Comparison of ENCODE assay signal across 1 cellular context in the genomic region with DNA sequence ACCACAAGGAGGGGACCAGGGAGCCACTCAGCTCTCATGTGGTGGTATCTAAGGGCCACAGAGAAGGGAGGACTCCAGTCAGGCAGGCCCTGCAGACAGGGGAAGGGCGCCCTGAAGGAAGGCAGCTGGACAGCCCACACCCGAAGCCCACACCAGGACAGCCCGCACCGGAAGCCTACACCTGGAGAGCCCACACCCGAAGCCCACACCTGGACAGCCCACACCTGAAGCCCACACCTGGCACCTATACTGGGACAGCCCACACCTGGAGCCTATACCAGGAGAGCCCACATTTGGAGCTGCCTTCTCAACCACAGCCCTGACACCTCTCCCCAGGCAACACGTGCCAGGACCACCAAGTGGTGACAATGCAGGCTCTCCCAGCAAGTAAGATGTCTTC.
TF ChIP-seq lines count a peak whose summit lies in the region.

No MANE protein-coding gene starts in this region.

TF ChIP-seq in HepG2, 621 proteins besides CTCF, POLR2A, EP300 and RAD21:
- TF ChIP-seq ZEB1 (IDR thresholded peaks at IDR 0.05; ENCODE audit: insufficient replicate concordance, low read depth) (no peak), ELF4 (CRISPR knock-in tag; IDR thresholded peaks at IDR 0.05; ENCODE audit: borderline replicate concordance) (no peak), ZIK1 (CRISPR knock-in tag; IDR thresholded peaks at IDR 0.05; ENCODE audit: borderline replicate concordance, low read depth) (no peak), NFKB2 (CRISPR knock-in tag; IDR thresholded peaks at IDR 0.05; ENCODE audit: borderline replicate concordance) (no peak)
- TF ChIP-seq, protein P1, sequence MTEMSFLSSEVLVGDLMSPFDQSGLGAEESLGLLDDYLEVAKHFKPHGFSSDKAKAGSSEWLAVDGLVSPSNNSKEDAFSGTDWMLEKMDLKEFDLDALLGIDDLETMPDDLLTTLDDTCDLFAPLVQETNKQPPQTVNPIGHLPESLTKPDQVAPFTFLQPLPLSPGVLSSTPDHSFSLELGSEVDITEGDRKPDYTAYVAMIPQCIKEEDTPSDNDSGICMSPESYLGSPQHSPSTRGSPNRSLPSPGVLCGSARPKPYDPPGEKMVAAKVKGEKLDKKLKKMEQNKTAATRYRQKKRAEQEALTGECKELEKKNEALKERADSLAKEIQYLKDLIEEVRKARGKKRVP (CRISPR knock-in tag; IDR thresholded peaks at IDR 0.05): no peak
